ENCODE assay signal across 25 cellular contexts in the genomic region with DNA sequence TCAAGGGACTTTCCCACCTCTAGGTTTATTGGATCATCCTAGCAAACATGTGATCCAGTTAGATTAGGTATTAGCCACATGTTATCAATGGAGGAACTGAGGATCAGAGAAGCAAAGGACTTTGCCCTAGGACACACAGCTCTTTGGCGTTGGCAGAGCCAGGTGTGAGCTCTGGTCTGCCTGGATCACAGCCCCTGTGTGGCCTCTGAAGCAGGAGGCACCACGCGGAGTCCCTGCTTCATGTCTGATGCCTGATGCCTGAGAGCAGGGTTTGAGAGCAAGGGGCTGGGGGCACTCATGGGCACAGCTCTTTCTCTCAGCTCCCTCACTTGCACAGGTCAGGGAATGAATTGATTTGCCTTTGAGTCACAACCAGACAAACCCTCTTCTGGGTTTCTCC.
DNase-seq lines count a peak whose midpoint lies in the region; ATAC-seq, FAIRE-seq and TF ChIP-seq lines count a peak whose summit lies in the region.
"Had no signal": no experiment of that assay in that cellular context is flagged by ENCODE, and none has a peak within 500 bp of the region (broad histone marks: within the 10 kb centered on the region; RNA-seq: fewer than 3 reads in every experiment).

No MANE protein-coding gene starts in this region.

- FAIRE-seq in HepG2 (lab: Jason Lieb, UNC): no peak
- peak; percentile 18 for FAIRE-seq in bronchial epithelial cell (lab: Jason Lieb, UNC)
- FAIRE-seq: A204.1, GM12891, GM18507 had no signal

- TF ChIP-seq CTCF in HepG2 (CRISPR knock-in tag; IDR thresholded peaks at IDR 0.05): no peak
- no peak for TF ChIP-seq CTCF in right lobe of liver (IDR thresholded peaks at IDR 0.05)
- TF ChIP-seq CTCF in bronchial epithelial cell (IDR thresholded peaks at IDR 0.05; ENCODE audit: insufficient read depth, low read length, severe bottlenecking): no peak
- TF ChIP-seq CTCF in type B pancreatic cell (conservative IDR thresholded peaks at IDR 0.05): no peak
- no peak for TF ChIP-seq CTCF in GM20000 (IDR thresholded peaks at IDR 0.05; ENCODE audit: extremely low read depth, missing control alignments)

- no peak for TF ChIP-seq RAD21 in HepG2 (CRISPR knock-in tag; IDR thresholded peaks at IDR 0.05)

- H3K36me3 ChIP-seq in HepG2 (replicated peaks in 1 of 2; ENCODE audit: control insufficient read depth in 1 of 2, insufficient read depth in 2 of 2, low read length in 2 of 2) (no peaks in the 10 kb centered on the region), right lobe of liver (no peaks in the 10 kb centered on the region), bronchial epithelial cell (ENCODE audit: control insufficient read depth, insufficient read depth, low read length) (no peaks in the 10 kb centered on the region)
- H3K36me3 ChIP-seq: BE2C; BLaER1 treated with 17β-estradiol and CSF1 and Interleukin-3, amounts not matched to agents 10 nM and 100 nM had no signal

- peaks cover 0 to 19% of the 10 kb centered on the region in 2 experiments; a peak in 4 of 5 replicates for H3K27me3 ChIP-seq in HepG2 (ENCODE audit: control insufficient read depth in 1 of 2, insufficient read depth in 2 of 2, low read length in 2 of 2)
- H3K27me3 ChIP-seq in right lobe of liver: no peaks in the 10 kb centered on the region
- H3K27me3 ChIP-seq in bronchial epithelial cell (ENCODE audit: control insufficient read depth, insufficient read depth, low read length): no peaks in the 10 kb centered on the region
- H3K27me3 ChIP-seq: BE2C; BLaER1 treated with 17β-estradiol and CSF1 and Interleukin-3, amounts not matched to agents 10 nM and 100 nM had no signal

- no peak for DNase-seq in HepG2 (ENCODE audit: low spot score)
- no peak for DNase-seq in right lobe of liver
- DNase-seq in bronchial epithelial cell (ENCODE audit: low read depth): no peak
- DNase-seq in left colon: no peak
- peak; percentile 20 for DNase-seq in type B pancreatic cell (ENCODE audit: extremely low spot score, unreplicated experiment)
- no peak for DNase-seq in GM20000 (ENCODE audit: low spot score)
- DNase-seq in stimulated activated naive CD8-positive, alpha-beta T cell treated with anti-CD3 and anti-CD28 coated beads, Interleukin-15, amount 100 ng/mL, for 72 hours: no peak
- DNase-seq: ACHN; AML-193; BE2C; Calu3; CD4-positive, alpha-beta memory T cell; COR-L47; DMS53; DMS79 treated with DMSO at 0.1 percent for 48 hours; GF-D8; H9 had no signal

- H3K4me1 Mint-ChIP-seq in type B pancreatic cell (ENCODE audit: unreplicated experiment): peaks cover 6% of the 10 kb centered on the region
- H3K4me1 Mint-ChIP-seq in stimulated activated naive CD8-positive, alpha-beta T cell treated with anti-CD3 and anti-CD28 coated beads, Interleukin-15, amount 100 ng/mL, for 72 hours: no peaks in the 10 kb centered on the region
- H3K4me1 Mint-ChIP-seq: CD14-positive monocyte; CD4-positive, alpha-beta memory T cell had no signal

- H3K4me2 ChIP-seq in HepG2 (ENCODE audit: low read depth, low read length): no peak overlapping the region
- H3K4me2 ChIP-seq: BLaER1 treated with 17β-estradiol and CSF1 and Interleukin-3, amounts not matched to agents 10 nM and 100 nM had no signal

- H3K27ac ChIP-seq in HepG2 (ENCODE audit: extremely low read length, insufficient read depth, low read length) (no peak overlapping the region), right lobe of liver (no peak overlapping the region)
- H3K27ac ChIP-seq: 22Rv1; BLaER1 treated with 17β-estradiol and CSF1 and Interleukin-3, amounts not matched to agents 10 nM and 100 nM had no signal

- TF ChIP-seq POLR2A in HepG2 (IDR thresholded peaks at IDR 0.05; ENCODE audit: insufficient read depth in 1 of 2, low read depth in 2 of 2, low read length in 2 of 2) (no peak), right lobe of liver (IDR thresholded peaks at IDR 0.05) (no peak)

- H3K36me3 Mint-ChIP-seq in type B pancreatic cell: no peaks in the 10 kb centered on the region
- H3K36me3 Mint-ChIP-seq: CD14-positive monocyte; CD4-positive, alpha-beta memory T cell had no signal

- POLR2A ChIA-PET in HepG2 (lab: Yijun Ruan, JAX): no interaction called here

- ATAC-seq in HepG2 (no peak), right lobe of liver (no peak), left colon (peak; percentile 26), GM21367 (IDR thresholded peaks at IDR 0.05; ENCODE audit: unreplicated experiment) (no peak)
- no peak for ATAC-seq in stimulated activated naive CD8-positive, alpha-beta T cell treated with anti-CD3 and anti-CD28 coated beads, Interleukin-15, amount 100 ng/mL, for 72 hours
- ATAC-seq: HCT116 had no signal

- H3K9ac ChIP-seq in HepG2 (ENCODE audit: insufficient read depth, low read depth, low read length): no peak overlapping the region
- H3K9ac ChIP-seq: BLaER1 treated with 17β-estradiol and CSF1 and Interleukin-3, amounts not matched to agents 10 nM and 100 nM had no signal

- TF ChIP-seq EP300 in HepG2 (IDR thresholded peaks at IDR 0.05; ENCODE audit: low read depth in 2 of 2, low read length in 2 of 2): no peak
- no peak for TF ChIP-seq EP300 in HepG2 (CRISPR knock-in tag; IDR thresholded peaks at IDR 0.05; ENCODE audit: borderline replicate concordance)

- no TSS peak for BruUV-seq in HepG2 (replicated peaks; lab: Mats Ljungman, UMichigan)

- no peaks in the 10 kb centered on the region for H3K9me3 ChIP-seq in HepG2 (ENCODE audit: low read length)
- H3K9me3 ChIP-seq in right lobe of liver: no peaks in the 10 kb centered on the region
- H3K9me3 ChIP-seq: BE2C had no signal

- peaks cover 4% of the 10 kb centered on the region for H3K27me3 Mint-ChIP-seq in type B pancreatic cell
- peaks cover 24% of the 10 kb centered on the region for H3K27me3 Mint-ChIP-seq in stimulated activated naive CD8-positive, alpha-beta T cell treated with anti-CD3 and anti-CD28 coated beads, Interleukin-15, amount 100 ng/mL, for 72 hours

- H3K4me1 ChIP-seq in HepG2 (ENCODE audit: insufficient read depth, low read length) (no peaks in the 10 kb centered on the region), right lobe of liver (no peaks in the 10 kb centered on the region)
- H3K4me1 ChIP-seq: BE2C had no signal

- no CpG with 5 or more reads among the region's 3 CpGs for WGBS in HepG2 (ENCODE audit: low lambda C conversion rate)
- 52% methylated on average over 3 of the region's 3 CpGs for WGBS in right lobe of liver (ENCODE audit: insufficient coverage, low coverage, low lambda C conversion rate, missing lambda C conversion rate)

- no peak overlapping the region for H3K27ac Mint-ChIP-seq in type B pancreatic cell
- H3K27ac Mint-ChIP-seq in stimulated activated naive CD8-positive, alpha-beta T cell treated with anti-CD3 and anti-CD28 coated beads, Interleukin-15, amount 100 ng/mL, for 72 hours: no peak overlapping the region
- H3K27ac Mint-ChIP-seq: CD14-positive monocyte; CD4-positive, alpha-beta memory T cell; H9 had no signal

- CTCF ChIA-PET in HepG2 (lab: Yijun Ruan, JAX; ENCODE audit: low intra/inter-chr PET ratio, low total read pairs): no interaction called here

- no peaks in the 10 kb centered on the region for H3K79me2 ChIP-seq in HepG2 (ENCODE audit: insufficient read depth, low read length)

- in situ Hi-C loops in HepG2 (cut with HindIII; ENCODE audit: extremely low pct_ligation_motif_present, low pct_unique_long_range_greater_than_20kb): no loop called here

- H3K4me3 ChIP-seq in HepG2 (replicated peaks in 1 of 3; ENCODE audit: insufficient read depth in 1 of 3, low read depth in 2 of 3, low read length in 3 of 3) (no peak overlapping the region), right lobe of liver (no peak overlapping the region), bronchial epithelial cell (ENCODE audit: low read depth, low read length) (no peak overlapping the region)
- H3K4me3 ChIP-seq: BLaER1 treated with 17β-estradiol and CSF1 and Interleukin-3, amounts not matched to agents 10 nM and 100 nM had no signal

- no peak overlapping the region for H2AFZ ChIP-seq in HepG2 (ENCODE audit: low read length)

- H3K4me3 Mint-ChIP-seq in type B pancreatic cell: no peak overlapping the region
- H3K4me3 Mint-ChIP-seq in stimulated activated naive CD8-positive, alpha-beta T cell treated with anti-CD3 and anti-CD28 coated beads, Interleukin-15, amount 100 ng/mL, for 72 hours: no peak overlapping the region
- H3K4me3 Mint-ChIP-seq: CD14-positive monocyte; CD4-positive, alpha-beta memory T cell; H9 had no signal

- H4K20me1 ChIP-seq in HepG2 (ENCODE audit: insufficient read depth, low read length): no peaks in the 10 kb centered on the region
- H4K20me1 ChIP-seq: BLaER1 treated with 17β-estradiol and CSF1 and Interleukin-3, amounts not matched to agents 10 nM and 100 nM had no signal

- intact Hi-C loops in HepG2 (cut with micrococcal nuclease; ENCODE audit: unreplicated experiment) (no loop called here), right lobe of liver (cut with DNase I) (no loop called here), left colon (cut with DNase I, micrococcal nuclease) (no loop called here)

- no peaks in the 10 kb centered on the region for H3K9me3 Mint-ChIP-seq in type B pancreatic cell
- H3K9me3 Mint-ChIP-seq in stimulated activated naive CD8-positive, alpha-beta T cell treated with anti-CD3 and anti-CD28 coated beads, Interleukin-15, amount 100 ng/mL, for 72 hours: peaks cover 0 to 21% of the 10 kb centered on the region in 2 donors
- H3K9me3 Mint-ChIP-seq: H9 had no signal

TF ChIP-seq in HepG2, 621 proteins besides CTCF, POLR2A, EP300 and RAD21 (continues in another document):
- TF ChIP-seq ZNF281 (CRISPR knock-in tag; IDR thresholded peaks at IDR 0.05; ENCODE audit: borderline replicate concordance): no peak
- no peak for TF ChIP-seq RFXAP (CRISPR knock-in tag; IDR thresholded peaks at IDR 0.05; ENCODE audit: borderline replicate concordance)
- TF ChIP-seq ZNF768 (CRISPR knock-in tag; IDR thresholded peaks at IDR 0.05): peak; percentile 88
